ENCODE assay signal across 1 cellular context in genomic region chr14:48527832-48528231, GRCh38.
TF ChIP-seq lines count a peak whose summit lies in the region.

No MANE protein-coding gene starts in this region.

TF ChIP-seq in WTC11, 78 proteins besides CTCF, POLR2A, EP300 and RAD21 (continued from another document):
- TF ChIP-seq ZNF281 (CRISPR knock-in tag; IDR thresholded peaks at IDR 0.05) = no peak
